In genomic region chr19:28406966-28407365, GRCh38 we compare ENCODE assay signal across 25 cellular contexts.
DNase-seq lines count a peak whose midpoint lies in the region; ATAC-seq, FAIRE-seq and TF ChIP-seq lines count a peak whose summit lies in the region.
"Had no signal": no experiment of that assay in that cellular context is flagged by ENCODE, and none has a peak within 500 bp of the region (broad histone marks: within the 10 kb centered on the region; RNA-seq: fewer than 3 reads in every experiment).

No MANE protein-coding gene starts in this region.

- no peak for TF ChIP-seq CTCF in A549 (IDR thresholded peaks at IDR 0.05)
- TF ChIP-seq CTCF in OCI-LY1 (IDR thresholded peaks at IDR 0.05; ENCODE audit: low read length), result no peak
- no peak for TF ChIP-seq CTCF in brain (conservative IDR thresholded peaks at IDR 0.05)
- TF ChIP-seq CTCF in osteocyte (IDR thresholded peaks at IDR 0.05), result no peak

- H3K9me3 Mint-ChIP-seq in brain (peaks cover 0 to 2% (median 0%) of the 10 kb centered on the region in 5 experiments), osteocyte (ENCODE audit: unreplicated experiment) (peaks cover 6% of the 10 kb centered on the region)
- no peaks in the 10 kb centered on the region for H3K9me3 Mint-ChIP-seq in activated CD8-positive, alpha-beta T cell treated with anti-CD3 and anti-CD28 coated beads, Interleukin-2, amount 10 ng/mL, durations not matched to agents 7 days and 5 days (ENCODE audit: insufficient read depth)
- H3K9me3 Mint-ChIP-seq: CD4-positive, alpha-beta T cell had no signal

- H3K4me3 Mint-ChIP-seq in brain (no peak overlapping the region), osteocyte (ENCODE audit: unreplicated experiment) (no peak overlapping the region)
- H3K4me3 Mint-ChIP-seq in activated CD8-positive, alpha-beta T cell treated with anti-CD3 and anti-CD28 coated beads, Interleukin-2, amount 10 ng/mL, durations not matched to agents 7 days and 5 days, result no peak overlapping the region
- H3K4me3 Mint-ChIP-seq: CD14-positive monocyte; CD4-positive, alpha-beta T cell; CD8-positive, alpha-beta memory T cell had no signal

- peak; percentile 92 for FAIRE-seq in A549 (lab: Jason Lieb, UNC)
- FAIRE-seq: A204.1, D721Med, GM12878 had no signal

- H3K27me3 ChIP-seq in OCI-LY1 (ENCODE audit: insufficient read depth, low read length), result no peaks in the 10 kb centered on the region
- H3K27me3 ChIP-seq: BE2C; BLaER1 treated with 17β-estradiol and CSF1 and Interleukin-3, amounts not matched to agents 10 nM and 100 nM had no signal

- ATAC-seq in A549 (no peak), HG02840 (IDR thresholded peaks at IDR 0.05; ENCODE audit: low FRiP score, unreplicated experiment) (no peak)
- ATAC-seq in activated CD8-positive, alpha-beta T cell treated with anti-CD3 and anti-CD28 coated beads, Interleukin-2, amount 10 ng/mL, durations not matched to agents 7 days and 5 days, result no peak
- ATAC-seq: GM12878 had no signal

- peak overlapping the region; percentile 32; the same call in 1 of the 2 replicates for H3K9ac ChIP-seq in OCI-LY1 (ENCODE audit: low read length)
- H3K9ac ChIP-seq: BLaER1 treated with 17β-estradiol and CSF1 and Interleukin-3, amounts not matched to agents 10 nM and 100 nM had no signal

- DNase-seq in A549 (ENCODE audit: low read depth in 1 of 2, low spot score in 1 of 2) (no peak), osteocyte (ENCODE audit: extremely low spot score, unreplicated experiment) (peak; percentile 4), nucleus accumbens (lab: John Stamatoyannopoulos, UW) (no peak)
- DNase-seq in activated CD8-positive, alpha-beta T cell treated with anti-CD3 and anti-CD28 coated beads, Interleukin-2, amount 10 ng/mL, durations not matched to agents 7 days and 5 days, result no peak
- DNase-seq: ACHN; AML-193; BE2C; CD4-positive, alpha-beta T cell; CD8-positive, alpha-beta memory T cell; DMS 273 treated with DMSO at 0.1 percent for 48 hours; DMS79; EL; GDM1; GOT3; H7; HCEC 1CT had no signal

- no peak for TF ChIP-seq POLR2A in A549 (IDR thresholded peaks at IDR 0.05; ENCODE audit: low read length)

- CTCF ChIA-PET in A549 (lab: Yijun Ruan, JAX), result no interaction called here
- CTCF ChIA-PET in activated CD8-positive, alpha-beta T cell treated with anti-CD3 and anti-CD28 coated beads, Interleukin-2, amount 10 ng/mL, durations not matched to agents 7 days and 5 days (lab: Charles Lee), result no interaction called here

- H3K9me2 ChIP-seq in OCI-LY1 (ENCODE audit: low read depth, low read length), result no peaks in the 10 kb centered on the region

- no peaks in the 10 kb centered on the region for H4K20me1 ChIP-seq in OCI-LY1 (ENCODE audit: insufficient read depth, low read length)
- H4K20me1 ChIP-seq: BLaER1 treated with 17β-estradiol and CSF1 and Interleukin-3, amounts not matched to agents 10 nM and 100 nM had no signal

- no peaks in the 10 kb centered on the region for H3K27me3 Mint-ChIP-seq in brain
- no peaks in the 10 kb centered on the region for H3K27me3 Mint-ChIP-seq in osteocyte (ENCODE audit: unreplicated experiment)
- no peaks in the 10 kb centered on the region for H3K27me3 Mint-ChIP-seq in activated CD8-positive, alpha-beta T cell treated with anti-CD3 and anti-CD28 coated beads, Interleukin-2, amount 10 ng/mL, durations not matched to agents 7 days and 5 days (ENCODE audit: low read depth)
- H3K27me3 Mint-ChIP-seq: CD4-positive, alpha-beta T cell had no signal

- WGBS in A549 (ENCODE audit: missing lambda C conversion rate), result 13% methylated on average over 2 of the region's 2 CpGs

- H3K36me3 ChIP-seq in OCI-LY1 (ENCODE audit: insufficient read depth, low read length), result no peaks in the 10 kb centered on the region
- H3K36me3 ChIP-seq: BE2C; BLaER1 treated with 17β-estradiol and CSF1 and Interleukin-3, amounts not matched to agents 10 nM and 100 nM had no signal

- POLR2A ChIA-PET in A549 (lab: Yijun Ruan, JAX), result no interaction called here
- POLR2A ChIA-PET in activated CD8-positive, alpha-beta T cell treated with anti-CD3 and anti-CD28 coated beads, Interleukin-2, amount 10 ng/mL, durations not matched to agents 7 days and 5 days (lab: Charles Lee), result no interaction called here

- no peak overlapping the region for H3K4me2 ChIP-seq in A549
- H3K4me2 ChIP-seq in OCI-LY1 (ENCODE audit: low read length), result peak overlapping the region; percentile 39

- no peaks in the 10 kb centered on the region for H3K36me3 Mint-ChIP-seq in brain
- no peaks in the 10 kb centered on the region for H3K36me3 Mint-ChIP-seq in osteocyte (ENCODE audit: unreplicated experiment)
- no peaks in the 10 kb centered on the region for H3K36me3 Mint-ChIP-seq in activated CD8-positive, alpha-beta T cell treated with anti-CD3 and anti-CD28 coated beads, Interleukin-2, amount 10 ng/mL, durations not matched to agents 7 days and 5 days (ENCODE audit: low read depth)
- H3K36me3 Mint-ChIP-seq: CD14-positive monocyte had no signal

- H3K4me1 ChIP-seq in A549, result no peaks in the 10 kb centered on the region
- H3K4me1 ChIP-seq in OCI-LY1 (ENCODE audit: insufficient read depth, low read length, severe bottlenecking), result peaks cover 81% of the 10 kb centered on the region
- H3K4me1 ChIP-seq: BE2C had no signal

- peaks cover 70% of the 10 kb centered on the region for H3K4me1 Mint-ChIP-seq in brain
- no peaks in the 10 kb centered on the region for H3K4me1 Mint-ChIP-seq in osteocyte (ENCODE audit: unreplicated experiment)
- H3K4me1 Mint-ChIP-seq in activated CD8-positive, alpha-beta T cell treated with anti-CD3 and anti-CD28 coated beads, Interleukin-2, amount 10 ng/mL, durations not matched to agents 7 days and 5 days (ENCODE audit: low read depth), result no peaks in the 10 kb centered on the region

- H2AFZ ChIP-seq in OCI-LY1 (ENCODE audit: low read length), result no peak overlapping the region

- no peak for TF ChIP-seq RAD21 in A549 (conservative IDR thresholded peaks at IDR 0.05 in 1 of 2, IDR thresholded peaks at IDR 0.05 in 1 of 2)

- H3K27ac Mint-ChIP-seq in brain, result peak overlapping the region in 3 of 5 experiments; percentile 19 to 87 (median 39)
- H3K27ac Mint-ChIP-seq in osteocyte (ENCODE audit: unreplicated experiment), result no peak overlapping the region
- no peak overlapping the region for H3K27ac Mint-ChIP-seq in activated CD8-positive, alpha-beta T cell treated with anti-CD3 and anti-CD28 coated beads, Interleukin-2, amount 10 ng/mL, durations not matched to agents 7 days and 5 days
- H3K27ac Mint-ChIP-seq: CD14-positive monocyte; CD4-positive, alpha-beta T cell; CD8-positive, alpha-beta memory T cell had no signal

- H3F3A ChIP-seq in OCI-LY1 (ENCODE audit: insufficient read depth, low read length), result no peaks in the 10 kb centered on the region

- TF ChIP-seq EP300 in A549 (IDR thresholded peaks at IDR 0.05), result no peak

- H3K27ac ChIP-seq in A549, result no peak overlapping the region
- H3K27ac ChIP-seq in OCI-LY1 (ENCODE audit: low read depth, low read length, poor library complexity, severe bottlenecking), result peak overlapping the region; percentile 96
- H3K27ac ChIP-seq: 22Rv1; BLaER1 treated with 17β-estradiol and CSF1 and Interleukin-3, amounts not matched to agents 10 nM and 100 nM had no signal

- H3K9me3 ChIP-seq in A549 (peaks cover 5% of the 10 kb centered on the region; the same call in 1 of the 3 replicates), OCI-LY1 (ENCODE audit: low read length) (no peaks in the 10 kb centered on the region)
- H3K9me3 ChIP-seq: BE2C; BLaER1 treated with 17β-estradiol and CSF1 and Interleukin-3, amounts not matched to agents 10 nM and 100 nM had no signal

- H3K79me2 ChIP-seq in OCI-LY1 (ENCODE audit: insufficient read depth, low read length), result peaks cover 2% of the 10 kb centered on the region; the same call in 1 of the 2 replicates

- H3K4me3 ChIP-seq in A549 (no peak overlapping the region), OCI-LY1 (ENCODE audit: low read depth, low read length, poor library complexity, severe bottlenecking) (no peak overlapping the region)
- H3K4me3 ChIP-seq: BLaER1 treated with 17β-estradiol and CSF1 and Interleukin-3, amounts not matched to agents 10 nM and 100 nM; GM12878 had no signal

TF ChIP-seq in A549, 52 proteins besides CTCF, POLR2A, EP300 and RAD21:
- no peak for TF ChIP-seq RCOR1 (IDR thresholded peaks at IDR 0.05; ENCODE audit: low read depth, low read length)
- TF ChIP-seq ZC3H11A (IDR thresholded peaks at IDR 0.05), result no peak
- no peak for TF ChIP-seq ZFP36 (IDR thresholded peaks at IDR 0.05; ENCODE audit: borderline replicate concordance, partially characterized antibody)
- no peak for TF ChIP-seq TFCP2L1 (CRISPR knock-in tag; IDR thresholded peaks at IDR 0.05)
- TF ChIP-seq, protein P1, sequence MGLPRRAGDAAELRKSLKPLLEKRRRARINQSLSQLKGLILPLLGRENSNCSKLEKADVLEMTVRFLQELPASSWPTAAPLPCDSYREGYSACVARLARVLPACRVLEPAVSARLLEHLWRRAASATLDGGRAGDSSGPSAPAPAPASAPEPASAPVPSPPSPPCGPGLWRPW (IDR thresholded peaks at IDR 0.05), result no peak
- TF ChIP-seq, protein P2, sequence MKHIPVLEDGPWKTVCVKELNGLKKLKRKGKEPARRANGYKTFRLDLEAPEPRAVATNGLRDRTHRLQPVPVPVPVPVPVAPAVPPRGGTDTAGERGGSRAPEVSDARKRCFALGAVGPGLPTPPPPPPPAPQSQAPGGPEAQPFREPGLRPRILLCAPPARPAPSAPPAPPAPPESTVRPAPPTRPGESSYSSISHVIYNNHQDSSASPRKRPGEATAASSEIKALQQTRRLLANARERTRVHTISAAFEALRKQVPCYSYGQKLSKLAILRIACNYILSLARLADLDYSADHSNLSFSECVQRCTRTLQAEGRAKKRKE (CRISPR knock-in tag; IDR thresholded peaks at IDR 0.05; ENCODE audit: low read depth), result no peak
- TF ChIP-seq CBX8 (IDR thresholded peaks at IDR 0.05), result no peak
- no peak for TF ChIP-seq HOXB13 (CRISPR knock-in tag; IDR thresholded peaks at IDR 0.05; ENCODE audit: low read depth)
- TF ChIP-seq NFE2L2 (conservative IDR thresholded peaks at IDR 0.05; ENCODE audit: low read length), result no peak
- TF ChIP-seq CBX2 (IDR thresholded peaks at IDR 0.05; ENCODE audit: borderline replicate concordance, low read depth), result no peak
- TF ChIP-seq, protein P3, sequence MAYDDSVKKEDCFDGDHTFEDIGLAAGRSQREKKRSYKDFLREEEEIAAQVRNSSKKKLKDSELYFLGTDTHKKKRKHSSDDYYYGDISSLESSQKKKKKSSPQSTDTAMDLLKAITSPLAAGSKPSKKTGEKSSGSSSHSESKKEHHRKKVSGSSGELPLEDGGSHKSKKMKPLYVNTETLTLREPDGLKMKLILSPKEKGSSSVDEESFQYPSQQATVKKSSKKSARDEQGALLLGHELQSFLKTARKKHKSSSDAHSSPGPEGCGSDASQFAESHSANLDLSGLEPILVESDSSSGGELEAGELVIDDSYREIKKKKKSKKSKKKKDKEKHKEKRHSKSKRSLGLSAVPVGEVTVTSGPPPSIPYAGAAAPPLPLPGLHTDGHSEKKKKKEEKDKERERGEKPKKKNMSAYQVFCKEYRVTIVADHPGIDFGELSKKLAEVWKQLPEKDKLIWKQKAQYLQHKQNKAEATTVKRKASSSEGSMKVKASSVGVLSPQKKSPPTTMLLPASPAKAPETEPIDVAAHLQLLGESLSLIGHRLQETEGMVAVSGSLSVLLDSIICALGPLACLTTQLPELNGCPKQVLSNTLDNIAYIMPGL (CRISPR knock-in tag; IDR thresholded peaks at IDR 0.05; ENCODE audit: borderline replicate concordance), result no peak

Comparison
In these comparisons a context has a peak if more than half of its experiments do, and no peak if none do; other contexts are left out.
1. H3K27ac Mint-ChIP-seq: peak in brain (3 of 5); none in osteocyte (single experiment) and activated CD8-positive, alpha-beta T cell treated with anti-CD3 and anti-CD28 coated beads, Interleukin-2, amount 10 ng/mL, durations not matched to agents 7 days and 5 days (single experiment).